In genomic region chr9:2043881-2044462, GRCh38 we compare ENCODE assay signal across 11 cellular contexts. TPM values are rescaled to one million over a fixed set of nuclear protein-coding genes. Genes with fewer than 3 reads are reported as not detected.
DNase-seq lines count a peak whose midpoint lies in the region; ATAC-seq and TF ChIP-seq lines count a peak whose summit lies in the region.
"Had no signal": no experiment of that assay in that cellular context is flagged by ENCODE, and none has a peak within 500 bp of the region (broad histone marks: within the 10 kb centered on the region; RNA-seq: fewer than 3 reads in every experiment).

No MANE protein-coding gene starts in this region.

- POLR2A ChIA-PET in activated B cell treated with CpG ODN at 0.5 μM for 24 hours (lab: Charles Lee): interaction anchor here (0.6 to 5.6 kb wide), 6 partner anchors 9 to 164 kb away, joined by 3 to 56 read pairs (median 4); partner anchors contain the start of gene SMARCA2

- peaks cover 60% of the 10 kb centered on the region for H3K36me3 ChIP-seq in upper lobe of right lung
- H3K36me3 ChIP-seq in effector memory CD4-positive, alpha-beta T cell (ENCODE audit: control insufficient read depth, insufficient read depth, low read length): peaks cover 44% of the 10 kb centered on the region

- no peak overlapping the region for H3K4me3 Mint-ChIP-seq in activated T-cell treated with anti-CD3 and anti-CD28 coated beads, Interleukin-2, amount 50 U/mL, for 24 hours
- H3K4me3 Mint-ChIP-seq in activated B cell treated with CpG ODN at 0.5 μM for 24 hours (peak overlapping the region; percentile 70), chondrocyte (ENCODE audit: unreplicated experiment) (no peak overlapping the region)
- peak overlapping the region; percentile 51 to 60 for H3K4me3 Mint-ChIP-seq in stimulated activated naive B cell treated with anti-CD40 and anti-IgM and Interleukin-4, amounts not matched to agents 10 μg/mL and 1 μg/mL and 100 μg/mL, for 72 hours
- H3K4me3 Mint-ChIP-seq: nephron progenitor cell had no signal

- TF ChIP-seq CTCF in activated B cell treated with CpG ODN at 0.5 μM for 24 hours (IDR thresholded peaks at IDR 0.05) (no peak), chondrocyte (IDR thresholded peaks at IDR 0.05) (no peak), upper lobe of right lung (IDR thresholded peaks at IDR 0.05) (no peak)

- H3K36me3 Mint-ChIP-seq in activated T-cell treated with anti-CD3 and anti-CD28 coated beads, Interleukin-2, amount 50 U/mL, for 24 hours (ENCODE audit: low read depth): peaks cover 91% of the 10 kb centered on the region
- H3K36me3 Mint-ChIP-seq in activated B cell treated with CpG ODN at 0.5 μM for 24 hours (ENCODE audit: low read depth): peaks cover 63% of the 10 kb centered on the region
- H3K36me3 Mint-ChIP-seq in stimulated activated naive B cell treated with anti-CD40 and anti-IgM and Interleukin-4, amounts not matched to agents 10 μg/mL and 1 μg/mL and 100 μg/mL, for 72 hours: peaks cover 27 to 58% of the 10 kb centered on the region in 2 donors
- H3K36me3 Mint-ChIP-seq in chondrocyte (ENCODE audit: low read depth): peaks cover 30% of the 10 kb centered on the region

- CTCF ChIA-PET in activated B cell treated with CpG ODN at 0.5 μM for 24 hours (lab: Charles Lee): interaction anchor here (1.0 kb wide), 1 partner anchor 10 kb away, joined by 4 read pairs; no protein-coding TSS in a partner anchor

- H3K27me3 Mint-ChIP-seq in activated T-cell treated with anti-CD3 and anti-CD28 coated beads, Interleukin-2, amount 50 U/mL, for 24 hours: no peaks in the 10 kb centered on the region
- no peaks in the 10 kb centered on the region for H3K27me3 Mint-ChIP-seq in activated B cell treated with CpG ODN at 0.5 μM for 24 hours
- H3K27me3 Mint-ChIP-seq in stimulated activated naive B cell treated with anti-CD40 and anti-IgM and Interleukin-4, amounts not matched to agents 10 μg/mL and 1 μg/mL and 100 μg/mL, for 72 hours: no peaks in the 10 kb centered on the region
- H3K27me3 Mint-ChIP-seq in chondrocyte (ENCODE audit: low read depth): no peaks in the 10 kb centered on the region

- H3K27me3 ChIP-seq in upper lobe of right lung: no peaks in the 10 kb centered on the region
- no peaks in the 10 kb centered on the region for H3K27me3 ChIP-seq in effector memory CD4-positive, alpha-beta T cell (replicated peaks; ENCODE audit: control insufficient read depth, insufficient read depth, low read length, poor library complexity, severe bottlenecking)

- H3K27ac ChIP-seq in upper lobe of right lung: no peak overlapping the region
- no peak overlapping the region for H3K27ac ChIP-seq in effector memory CD4-positive, alpha-beta T cell (ENCODE audit: insufficient read depth, low read length, poor library complexity, severe bottlenecking)

- H3K4me1 ChIP-seq in upper lobe of right lung: no peaks in the 10 kb centered on the region
- no peaks in the 10 kb centered on the region for H3K4me1 ChIP-seq in effector memory CD4-positive, alpha-beta T cell (ENCODE audit: control insufficient read depth, insufficient read depth, low read length, poor library complexity, severe bottlenecking)

- H3K4me3 ChIP-seq in upper lobe of right lung: no peak overlapping the region
- H3K4me3 ChIP-seq in effector memory CD4-positive, alpha-beta T cell (ENCODE audit: insufficient read depth, low read depth, low read length, poor library complexity, severe bottlenecking): no peak overlapping the region

- no peaks in the 10 kb centered on the region for H3K9me3 Mint-ChIP-seq in activated T-cell treated with anti-CD3 and anti-CD28 coated beads, Interleukin-2, amount 50 U/mL, for 24 hours
- H3K9me3 Mint-ChIP-seq in activated B cell treated with CpG ODN at 0.5 μM for 24 hours: no peaks in the 10 kb centered on the region
- H3K9me3 Mint-ChIP-seq in stimulated activated naive B cell treated with anti-CD40 and anti-IgM and Interleukin-4, amounts not matched to agents 10 μg/mL and 1 μg/mL and 100 μg/mL, for 72 hours: no peaks in the 10 kb centered on the region
- H3K9me3 Mint-ChIP-seq in chondrocyte (ENCODE audit: low read depth): no peaks in the 10 kb centered on the region
- H3K9me3 Mint-ChIP-seq: nephron progenitor cell had no signal

- no peak for DNase-seq in activated T-cell treated with anti-CD3 and anti-CD28 coated beads, Interleukin-2, amount 50 U/mL, for 24 hours
- DNase-seq in activated T-cell treated with anti-CD3 and anti-CD28 coated beads, Interleukin-2, amount 50 U/mL, for 48 hours: no peak
- DNase-seq in activated B cell treated with CpG ODN at 0.5 μM for 24 hours: no peak
- peak; percentile 21 for DNase-seq in stimulated activated naive B cell treated with anti-CD40 and anti-IgM and Interleukin-4, amounts not matched to agents 10 μg/mL and 1 μg/mL and 100 μg/mL, for 72 hours
- no peak for DNase-seq in chondrocyte (ENCODE audit: low spot score)
- DNase-seq in upper lobe of right lung: no peak
- no peak for DNase-seq in effector memory CD4-positive, alpha-beta T cell
- DNase-seq: IMR-90, nephron progenitor cell, small intestine had no signal

- intact Hi-C loops in activated B cell treated with CpG ODN at 0.5 μM for 24 hours (cut with micrococcal nuclease) (loop anchor here (1.0 to 2.0 kb wide), 3 partner anchors 10 to 27 kb away; no protein-coding TSS in a partner anchor), upper lobe of right lung (cut with DNase I) (no loop called here)

- no peaks in the 10 kb centered on the region for H3K9me3 ChIP-seq in upper lobe of right lung
- H3K9me3 ChIP-seq in effector memory CD4-positive, alpha-beta T cell (ENCODE audit: control insufficient read depth, low read length): no peaks in the 10 kb centered on the region

- H3K27ac Mint-ChIP-seq in activated T-cell treated with anti-CD3 and anti-CD28 coated beads, Interleukin-2, amount 50 U/mL, for 24 hours: peak overlapping the region; percentile 34
- H3K27ac Mint-ChIP-seq in activated B cell treated with CpG ODN at 0.5 μM for 24 hours: peak overlapping the region; percentile 90
- peak overlapping the region; percentile 92 for H3K27ac Mint-ChIP-seq in stimulated activated naive B cell treated with anti-CD40 and anti-IgM and Interleukin-4, amounts not matched to agents 10 μg/mL and 1 μg/mL and 100 μg/mL, for 72 hours
- H3K27ac Mint-ChIP-seq in chondrocyte (ENCODE audit: unreplicated experiment): no peak overlapping the region
- H3K27ac Mint-ChIP-seq: nephron progenitor cell had no signal

- ATAC-seq in HG02759 (IDR thresholded peaks at IDR 0.05; ENCODE audit: unreplicated experiment) (peak; percentile 66), activated B cell treated with CpG ODN at 0.5 μM for 24 hours (ENCODE audit: low read depth) (peak; percentile 79), upper lobe of right lung (no peak)
- ATAC-seq in stimulated activated naive B cell treated with anti-CD40 and anti-IgM and Interleukin-4, amounts not matched to agents 10 μg/mL and 1 μg/mL and 100 μg/mL, for 72 hours (replicated peaks): peak; percentile 87 to 90

- H3K4me1 Mint-ChIP-seq in activated T-cell treated with anti-CD3 and anti-CD28 coated beads, Interleukin-2, amount 50 U/mL, for 24 hours (ENCODE audit: low read depth): peaks cover 60% of the 10 kb centered on the region
- H3K4me1 Mint-ChIP-seq in activated B cell treated with CpG ODN at 0.5 μM for 24 hours: peaks cover 44% of the 10 kb centered on the region
- peaks cover 32 to 40% of the 10 kb centered on the region in 2 donors for H3K4me1 Mint-ChIP-seq in stimulated activated naive B cell treated with anti-CD40 and anti-IgM and Interleukin-4, amounts not matched to agents 10 μg/mL and 1 μg/mL and 100 μg/mL, for 72 hours
- H3K4me1 Mint-ChIP-seq in chondrocyte (ENCODE audit: low read depth): peaks cover 8% of the 10 kb centered on the region

RNA-seq across cellular contexts. Expression of gene SMARCA2, which starts 28.8 kb away (rescaled TPM):
- total RNA-seq in activated B cell treated with CpG ODN at 0.5 μM for 24 hours (235 and 238 TPM in 2 replicates), chondrocyte (82.5 to 158 TPM (median 95.1 TPM) in 3 replicates), upper lobe of right lung (147 TPM)

Comparison
In these comparisons a context has a peak if more than half of its experiments do, and no peak if none do; other contexts are left out.
1. H3K4me3 Mint-ChIP-seq: peak in activated B cell treated with CpG ODN at 0.5 μM for 24 hours (single experiment) and stimulated activated naive B cell treated with anti-CD40 and anti-IgM and Interleukin-4, amounts not matched to agents 10 μg/mL and 1 μg/mL and 100 μg/mL, for 72 hours (2 of 2); none in activated T-cell treated with anti-CD3 and anti-CD28 coated beads, Interleukin-2, amount 50 U/mL, for 24 hours (single experiment) and chondrocyte (single experiment).